Comparison of ENCODE assay signal across 29 cellular contexts in the genomic region with DNA sequence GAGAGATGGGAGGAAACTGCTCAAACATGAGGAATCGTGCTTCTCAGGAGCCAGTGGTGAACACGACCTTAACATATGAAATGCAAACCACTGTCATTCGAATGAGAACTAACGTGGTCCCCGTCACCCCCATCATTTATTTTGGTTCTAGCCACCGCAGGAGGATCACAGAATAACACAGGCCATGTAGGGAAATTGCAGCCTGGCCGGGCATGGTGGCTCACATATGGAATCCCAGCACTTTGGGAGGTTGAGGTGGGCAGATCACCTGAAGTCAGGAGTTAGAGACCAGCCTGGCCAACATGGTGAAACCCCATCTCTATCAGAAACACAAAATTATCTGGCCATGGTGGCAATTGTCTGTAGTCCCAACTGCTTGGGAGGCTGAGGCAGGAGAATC. TPM values are rescaled to one million over a fixed set of nuclear protein-coding genes. Genes with fewer than 3 reads are reported as not detected.
A peak's percentile ranks its signal among the peaks of the same experiment; 100 is the strongest.
DNase-seq lines count a peak whose midpoint lies in the region; ATAC-seq, FAIRE-seq and TF ChIP-seq lines count a peak whose summit lies in the region.
"Had no signal": no experiment of that assay in that cellular context is flagged by ENCODE, and none has a peak within 500 bp of the region (broad histone marks: within the 10 kb centered on the region; RNA-seq: fewer than 3 reads in every experiment).

No MANE protein-coding gene starts in this region.

- intact Hi-C loops in kidney (cut with DNase I): loop anchor here (10.0 kb wide), 1 partner anchor 498 kb away; no protein-coding TSS in a partner anchor
- intact Hi-C loops in lower lobe of right lung (cut with DNase I): no loop called here
- intact Hi-C loops in upper lobe of right lung (cut with DNase I): no loop called here

- no peak overlapping the region for H3K9ac ChIP-seq in kidney (ENCODE audit: low read length in 2 of 2)

- no peak overlapping the region for H3K4me3 Mint-ChIP-seq in progenitor cell of endocrine pancreas (ENCODE audit: low read depth)
- H3K4me3 Mint-ChIP-seq: CD8-positive, alpha-beta T cell had no signal

- H3K27me3 ChIP-seq in lower lobe of right lung (ENCODE audit: low read depth): peaks cover 25% of the 10 kb centered on the region
- peaks cover 14% of the 10 kb centered on the region for H3K27me3 ChIP-seq in upper lobe of right lung

- ATAC-seq in lower lobe of right lung (no peak), upper lobe of right lung (no peak)
- ATAC-seq: CD8-positive, alpha-beta T cell had no signal

- peaks cover 32% of the 10 kb centered on the region for H3K4me1 Mint-ChIP-seq in progenitor cell of endocrine pancreas (ENCODE audit: low read depth)

- H3K27ac ChIP-seq in kidney (ENCODE audit: low read depth in 2 of 2, low read length in 2 of 2) (no peak overlapping the region), lower lobe of right lung (no peak overlapping the region), upper lobe of right lung (no peak overlapping the region)
- H3K27ac ChIP-seq: C4-2B had no signal

- H3K36me3 ChIP-seq in kidney (ENCODE audit: control insufficient read depth in 1 of 2, insufficient read depth in 2 of 2, low read length in 2 of 2): no peaks in the 10 kb centered on the region
- H3K36me3 ChIP-seq in lower lobe of right lung: no peaks in the 10 kb centered on the region
- no peaks in the 10 kb centered on the region for H3K36me3 ChIP-seq in upper lobe of right lung

- H3K27ac Mint-ChIP-seq in progenitor cell of endocrine pancreas: peak overlapping the region; percentile 74
- H3K27ac Mint-ChIP-seq: CD8-positive, alpha-beta T cell had no signal

- DNase-seq in kidney: peak; percentile 29
- peak; percentile 8 for DNase-seq in lower lobe of right lung
- no peak for DNase-seq in progenitor cell of endocrine pancreas (ENCODE audit: low spot score, unreplicated experiment)
- peak; percentile 33 for DNase-seq in upper lobe of right lung
- no peak for DNase-seq in activated CD4-positive, alpha-beta T cell treated with anti-CD3 and anti-CD28 coated beads for 1 hour
- DNase-seq in NCI-H446 treated with DMSO at 0.1 percent for 48 hours (lab: John Stamatoyannopoulos, UW): no peak
- DNase-seq in stimulated activated CD4-positive, alpha-beta T cell treated with anti-CD3 and anti-CD28 coated beads, Interleukin-15, amount 100 ng/mL, for 24 hours: no peak
- DNase-seq: CD8-positive, alpha-beta T cell; EL; HCEC 1CT; KBM-7; MV-4-11; NCI-H1105 treated with DMSO at 0.1 percent for 48 hours; NCI-H146; NCI-H1930; NCI-H69; Right ventricle myocardium superior; RPMI8226 had no signal

- FAIRE-seq in kidney (lab: Jason Lieb, UNC): no peak
- FAIRE-seq: GM12892, GM19239, H1, HTR-8/SVneo had no signal

- H3K4me3 ChIP-seq in kidney (ENCODE audit: low read length in 2 of 2) (no peak overlapping the region), lower lobe of right lung (no peak overlapping the region), upper lobe of right lung (no peak overlapping the region)

- peaks cover 0 to 8% of the 10 kb centered on the region in 2 donors for H3K4me1 ChIP-seq in kidney (ENCODE audit: control insufficient read depth in 1 of 2, insufficient read depth in 1 of 2, low read depth in 1 of 2, low read length in 2 of 2)
- peaks cover 7% of the 10 kb centered on the region for H3K4me1 ChIP-seq in lower lobe of right lung
- peaks cover 6% of the 10 kb centered on the region for H3K4me1 ChIP-seq in upper lobe of right lung

- H3K27me3 Mint-ChIP-seq in progenitor cell of endocrine pancreas: peaks cover 2% of the 10 kb centered on the region

- H3K9me3 Mint-ChIP-seq in progenitor cell of endocrine pancreas (ENCODE audit: low read depth): no peaks in the 10 kb centered on the region
- H3K9me3 Mint-ChIP-seq: CD8-positive, alpha-beta T cell had no signal

- TF ChIP-seq CTCF in kidney (IDR thresholded peaks at IDR 0.05; ENCODE audit: borderline replicate concordance, extremely low read depth, insufficient read depth): no peak
- no peak for TF ChIP-seq CTCF in lower lobe of right lung (IDR thresholded peaks at IDR 0.05)
- no peak for TF ChIP-seq CTCF in progenitor cell of endocrine pancreas (IDR thresholded peaks at IDR 0.05; ENCODE audit: unreplicated experiment)
- no peak for TF ChIP-seq CTCF in upper lobe of right lung (IDR thresholded peaks at IDR 0.05)

- no peaks in the 10 kb centered on the region for H3K9me3 ChIP-seq in kidney (ENCODE audit: control insufficient read depth in 1 of 2, low read length in 2 of 2)
- no peaks in the 10 kb centered on the region for H3K9me3 ChIP-seq in lower lobe of right lung
- no peaks in the 10 kb centered on the region for H3K9me3 ChIP-seq in upper lobe of right lung
- H3K9me3 ChIP-seq: Caco-2 had no signal

- no peaks in the 10 kb centered on the region for H3K36me3 Mint-ChIP-seq in progenitor cell of endocrine pancreas (ENCODE audit: insufficient read depth)
- H3K36me3 Mint-ChIP-seq: CD8-positive, alpha-beta T cell had no signal

RNA-seq across cellular contexts. Expression of gene KRTAP5-5, which starts 27.1 kb away (rescaled TPM):
- total RNA-seq in kidney: not detected
- not detected for polyA plus RNA-seq in kidney (ENCODE audit: insufficient read depth, low read depth, low replicate concordance)
- not detected for total RNA-seq in lower lobe of right lung
- not detected in 2 replicates for total RNA-seq in progenitor cell of endocrine pancreas
- not detected for total RNA-seq in upper lobe of right lung
- total RNA-seq: A673; Caco-2; CD8-positive, alpha-beta T cell; H1; LHCN-M2; MCF 10A; NCI-H460; Right ventricle myocardium superior; SK-MEL-5 had no signal

RNA-seq across cellular contexts. Expression of gene KRTAP5-4, which starts 34.7 kb away (rescaled TPM):
- total RNA-seq in kidney: not detected
- not detected for polyA plus RNA-seq in kidney (ENCODE audit: insufficient read depth, low read depth, low replicate concordance)
- total RNA-seq in lower lobe of right lung: not detected
- total RNA-seq in progenitor cell of endocrine pancreas: not detected in 2 replicates
- not detected for total RNA-seq in upper lobe of right lung
- total RNA-seq: A673; Caco-2; CD8-positive, alpha-beta T cell; H1; LHCN-M2; MCF 10A; NCI-H460; Right ventricle myocardium superior; SK-MEL-5 had no signal
- polyA plus RNA-seq: H1 had no signal

RNA-seq across cellular contexts. Expression of gene KRTAP5-6, which starts 40.3 kb away (rescaled TPM):
- total RNA-seq in kidney (not detected), lower lobe of right lung (not detected), progenitor cell of endocrine pancreas (not detected in 2 replicates), upper lobe of right lung (not detected)
- not detected for polyA plus RNA-seq in kidney (ENCODE audit: insufficient read depth, low read depth, low replicate concordance)
- total RNA-seq: A673; Caco-2; CD8-positive, alpha-beta T cell; H1; LHCN-M2; MCF 10A; NCI-H460; Right ventricle myocardium superior; SK-MEL-5 had no signal
- polyA plus RNA-seq: H1 had no signal

RNA-seq across cellular contexts. Expression of gene KRTAP5-3, which starts 48.4 kb away (rescaled TPM):
- not detected for total RNA-seq in kidney
- not detected for polyA plus RNA-seq in kidney (ENCODE audit: insufficient read depth, low read depth, low replicate concordance)
- not detected for total RNA-seq in lower lobe of right lung
- not detected in 2 replicates for total RNA-seq in progenitor cell of endocrine pancreas
- total RNA-seq in upper lobe of right lung: not detected
- total RNA-seq: A673; Caco-2; CD8-positive, alpha-beta T cell; H1; LHCN-M2; MCF 10A; NCI-H460; Right ventricle myocardium superior; SK-MEL-5 had no signal
- polyA plus RNA-seq: H1 had no signal

RNA-seq across cellular contexts. Expression of gene KRTAP5-2, which starts 58.6 kb away (rescaled TPM):
- total RNA-seq in kidney: not detected
- not detected for polyA plus RNA-seq in kidney (ENCODE audit: insufficient read depth, low read depth, low replicate concordance)
- total RNA-seq in lower lobe of right lung: not detected
- not detected in 2 replicates for total RNA-seq in progenitor cell of endocrine pancreas
- total RNA-seq in upper lobe of right lung: not detected
- total RNA-seq: A673; Caco-2; CD8-positive, alpha-beta T cell; H1; LHCN-M2; MCF 10A; NCI-H460; Right ventricle myocardium superior had no signal
- polyA plus RNA-seq: H1 had no signal

Comparison
In these comparisons a context has a peak if more than half of its experiments do, and no peak if none do; other contexts are left out.
1. DNase-seq: peak in kidney (single experiment), lower lobe of right lung (single experiment) and upper lobe of right lung (single experiment); none in progenitor cell of endocrine pancreas (single experiment), activated CD4-positive, alpha-beta T cell treated with anti-CD3 and anti-CD28 coated beads for 1 hour (single experiment), NCI-H446 treated with DMSO at 0.1 percent for 48 hours (single experiment) and stimulated activated CD4-positive, alpha-beta T cell treated with anti-CD3 and anti-CD28 coated beads, Interleukin-15, amount 100 ng/mL, for 24 hours (single experiment).